ENCODE assay signal across 27 cellular contexts in genomic region chr12:128905003-128905544, GRCh38. TPM values are rescaled to one million over a fixed set of nuclear protein-coding genes. Genes with fewer than 3 reads are reported as not detected.
"Had no signal": no experiment of that assay in that cellular context is flagged by ENCODE, and none has a peak within 500 bp of the region (broad histone marks: within the 10 kb centered on the region; RNA-seq: fewer than 3 reads in every experiment).

No MANE protein-coding gene starts in this region.

- ATAC-seq: activated naive CD4-positive, alpha-beta T cell treated with anti-CD3 and anti-CD28 coated beads, Interleukin-2, amount 50 U/mL, for 72 hours; gastroesophageal sphincter; mucosa of descending colon; stimulated activated naive B cell treated with anti-CD40 and anti-IgM and Interleukin-4, amounts not matched to agents 10 μg/mL and 1 μg/mL and 100 μg/mL, for 72 hours had no signal

- H3K4me1 ChIP-seq: esophagus muscularis mucosa, gastroesophageal sphincter, lower lobe of right lung had no signal

- FAIRE-seq: endothelial cell of umbilical vein, islet of Langerhans, TTC549 had no signal

- H3K36me3 Mint-ChIP-seq: activated naive CD4-positive, alpha-beta T cell treated with anti-CD3 and anti-CD28 coated beads, Interleukin-2, amount 50 U/mL, for 72 hours; naive B cell had no signal

- H3K27me3 ChIP-seq: esophagus muscularis mucosa, gastroesophageal sphincter, upper lobe of left lung had no signal

- H3K4me3 Mint-ChIP-seq: brain; dendritic cell treated with granulocyte-macrophage colony-stimulating factor and Interleukin-4, amounts not matched to agents 40 ng/mL and 50 ng/mL, for 4 days; naive B cell; neural crest cell; stimulated activated naive B cell treated with anti-CD40 and anti-IgM and Interleukin-4, amounts not matched to agents 10 μg/mL and 1 μg/mL and 100 μg/mL, for 72 hours had no signal

- H3K4me3 ChIP-seq: esophagus muscularis mucosa, gastroesophageal sphincter, lower lobe of right lung, mucosa of descending colon, thoracic aorta, upper lobe of left lung had no signal

- H3K27ac ChIP-seq: esophagus muscularis mucosa, gastroesophageal sphincter, lower lobe of right lung, thoracic aorta, upper lobe of left lung, WERI-Rb-1 had no signal

- H3K4me1 Mint-ChIP-seq: brain, naive B cell, neural crest cell had no signal

- H3K27me3 Mint-ChIP-seq: brain; dendritic cell treated with granulocyte-macrophage colony-stimulating factor and Interleukin-4, amounts not matched to agents 40 ng/mL and 50 ng/mL, for 4 days; naive B cell had no signal

- H3K27ac Mint-ChIP-seq: activated naive CD4-positive, alpha-beta T cell treated with anti-CD3 and anti-CD28 coated beads, Interleukin-2, amount 50 U/mL, for 72 hours; brain; dendritic cell treated with granulocyte-macrophage colony-stimulating factor and Interleukin-4, amounts not matched to agents 40 ng/mL and 50 ng/mL, for 4 days; naive B cell; progenitor cell of endocrine pancreas; stimulated activated naive B cell treated with anti-CD40 and anti-IgM and Interleukin-4, amounts not matched to agents 10 μg/mL and 1 μg/mL and 100 μg/mL, for 72 hours had no signal

- H3K9me3 ChIP-seq: esophagus muscularis mucosa, gastroesophageal sphincter, lower lobe of right lung, mucosa of descending colon, thoracic aorta, upper lobe of left lung had no signal

- DNase-seq: activated CD4-positive, alpha-beta T cell treated with anti-CD3 and anti-CD28 coated beads for 1 hour; activated T-cell treated with anti-CD3 and anti-CD28 coated beads, Interleukin-2, amount 50 U/mL, for 1 hour; aorta; caudate nucleus; effector CD8-positive, alpha-beta T cell; lower lobe of right lung; mesendoderm; mucosa of descending colon; naive B cell; retina; stimulated activated CD4-positive, alpha-beta T cell treated with anti-CD3 and anti-CD28 coated beads, Interleukin-2, amount 100 ng/mL, for 48 hours; stimulated activated CD8-positive, alpha-beta memory T cell treated with anti-CD3 and anti-CD28 coated beads, Interleukin-4, amount 100 ng/mL, for 48 hours; stimulated activated naive B cell treated with anti-CD40 and anti-IgM and Interleukin-4, amounts not matched to agents 10 μg/mL and 1 μg/mL and 100 μg/mL, for 72 hours; T-helper 1 cell; WERI-Rb-1 had no signal

- H3K36me3 ChIP-seq: esophagus muscularis mucosa, gastroesophageal sphincter, lower lobe of right lung, thoracic aorta, upper lobe of left lung, WERI-Rb-1 had no signal

- H3K9me3 Mint-ChIP-seq: activated naive CD4-positive, alpha-beta T cell treated with anti-CD3 and anti-CD28 coated beads, Interleukin-2, amount 50 U/mL, for 72 hours; dendritic cell treated with granulocyte-macrophage colony-stimulating factor and Interleukin-4, amounts not matched to agents 40 ng/mL and 50 ng/mL, for 4 days; naive B cell; neural crest cell; stimulated activated naive B cell treated with anti-CD40 and anti-IgM and Interleukin-4, amounts not matched to agents 10 μg/mL and 1 μg/mL and 100 μg/mL, for 72 hours had no signal

RNA-seq across cellular contexts. Expression of gene GLT1D1, which starts 51.8 kb away (rescaled TPM):
- total RNA-seq: endothelial cell of umbilical vein had no signal
- polyA plus RNA-seq: endothelial cell of umbilical vein had no signal
